ENCODE assay signal across 1 cellular context in genomic region chr2:71001592-71002570, GRCh38.
TF ChIP-seq lines count a peak whose summit lies in the region.

No MANE protein-coding gene starts in this region.

TF ChIP-seq in GM23338, 12 proteins besides CTCF, POLR2A, EP300 and RAD21:
- TF ChIP-seq EZH2phosphoT487 (IDR thresholded peaks at IDR 0.05; ENCODE audit: unreplicated experiment) (no peak), POLR2AphosphoS5 (IDR thresholded peaks at IDR 0.05; ENCODE audit: low read depth) (no peak), EZH2 (IDR thresholded peaks at IDR 0.05; ENCODE audit: low read depth, unreplicated experiment) (no peak), CREB1 (CRISPR knock-in tag; IDR thresholded peaks at IDR 0.05; ENCODE audit: low read depth) (no peak), NANOG (IDR thresholded peaks at IDR 0.05; ENCODE audit: borderline replicate concordance) (no peak), ZNF462 (CRISPR knock-in tag; IDR thresholded peaks at IDR 0.05) (no peak), STAT1 (IDR thresholded peaks at IDR 0.05; ENCODE audit: unreplicated experiment) (no peak), ZNF114 (CRISPR knock-in tag; IDR thresholded peaks at IDR 0.05) (no peak), REST (IDR thresholded peaks at IDR 0.05; ENCODE audit: unreplicated experiment) (no peak), ZNF331 (CRISPR knock-in tag; IDR thresholded peaks at IDR 0.05; ENCODE audit: low read depth) (no peak), JUNB (IDR thresholded peaks at IDR 0.05; ENCODE audit: unreplicated experiment) (no peak)
- TF ChIP-seq, protein P1, sequence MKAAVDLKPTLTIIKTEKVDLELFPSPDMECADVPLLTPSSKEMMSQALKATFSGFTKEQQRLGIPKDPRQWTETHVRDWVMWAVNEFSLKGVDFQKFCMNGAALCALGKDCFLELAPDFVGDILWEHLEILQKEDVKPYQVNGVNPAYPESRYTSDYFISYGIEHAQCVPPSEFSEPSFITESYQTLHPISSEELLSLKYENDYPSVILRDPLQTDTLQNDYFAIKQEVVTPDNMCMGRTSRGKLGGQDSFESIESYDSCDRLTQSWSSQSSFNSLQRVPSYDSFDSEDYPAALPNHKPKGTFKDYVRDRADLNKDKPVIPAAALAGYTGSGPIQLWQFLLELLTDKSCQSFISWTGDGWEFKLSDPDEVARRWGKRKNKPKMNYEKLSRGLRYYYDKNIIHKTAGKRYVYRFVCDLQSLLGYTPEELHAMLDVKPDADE (IDR thresholded peaks at IDR 0.05), result no peak
